In the genomic region with DNA sequence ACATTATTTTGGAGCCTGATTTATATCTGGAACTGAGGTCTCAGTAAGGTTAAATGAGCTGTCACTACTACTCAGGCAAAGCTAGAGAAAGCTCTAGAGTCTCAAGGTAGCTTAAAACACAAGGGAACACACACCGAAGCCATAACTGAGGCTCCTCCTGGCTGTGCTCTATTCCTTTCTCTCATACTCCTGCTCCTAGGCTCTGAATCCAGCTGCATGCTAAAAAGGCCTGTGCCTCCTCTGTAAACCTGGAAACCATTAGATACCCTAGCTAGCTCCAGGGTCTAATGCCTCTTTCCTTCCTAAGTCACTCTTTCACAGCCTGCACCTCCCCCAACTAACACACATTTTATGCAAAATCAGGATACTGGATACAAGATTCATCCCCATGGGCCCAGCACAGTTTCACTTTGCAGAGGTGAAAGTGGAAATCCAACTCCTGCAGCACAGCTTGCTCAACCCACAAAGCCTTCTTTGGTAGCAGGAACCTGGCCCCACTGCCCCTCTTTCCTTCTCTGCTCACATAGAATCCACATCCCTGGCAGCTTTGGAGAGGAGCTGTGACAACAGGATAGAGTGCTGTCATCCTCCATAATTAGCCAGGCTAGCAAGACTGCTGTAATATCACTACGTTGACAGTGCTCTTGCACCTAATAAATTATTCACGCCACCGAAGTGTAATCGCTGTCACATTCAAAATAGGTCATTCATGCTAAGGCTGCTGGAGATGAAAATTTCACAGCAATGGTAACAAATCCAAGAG, we compare ENCODE assay signal across 1 cellular context.
TF ChIP-seq lines count a peak whose summit lies in the region.

No MANE protein-coding gene starts in this region.

TF ChIP-seq in GM12878, 131 proteins besides CTCF, POLR2A, EP300 and RAD21:
- TF ChIP-seq, protein P1, sequence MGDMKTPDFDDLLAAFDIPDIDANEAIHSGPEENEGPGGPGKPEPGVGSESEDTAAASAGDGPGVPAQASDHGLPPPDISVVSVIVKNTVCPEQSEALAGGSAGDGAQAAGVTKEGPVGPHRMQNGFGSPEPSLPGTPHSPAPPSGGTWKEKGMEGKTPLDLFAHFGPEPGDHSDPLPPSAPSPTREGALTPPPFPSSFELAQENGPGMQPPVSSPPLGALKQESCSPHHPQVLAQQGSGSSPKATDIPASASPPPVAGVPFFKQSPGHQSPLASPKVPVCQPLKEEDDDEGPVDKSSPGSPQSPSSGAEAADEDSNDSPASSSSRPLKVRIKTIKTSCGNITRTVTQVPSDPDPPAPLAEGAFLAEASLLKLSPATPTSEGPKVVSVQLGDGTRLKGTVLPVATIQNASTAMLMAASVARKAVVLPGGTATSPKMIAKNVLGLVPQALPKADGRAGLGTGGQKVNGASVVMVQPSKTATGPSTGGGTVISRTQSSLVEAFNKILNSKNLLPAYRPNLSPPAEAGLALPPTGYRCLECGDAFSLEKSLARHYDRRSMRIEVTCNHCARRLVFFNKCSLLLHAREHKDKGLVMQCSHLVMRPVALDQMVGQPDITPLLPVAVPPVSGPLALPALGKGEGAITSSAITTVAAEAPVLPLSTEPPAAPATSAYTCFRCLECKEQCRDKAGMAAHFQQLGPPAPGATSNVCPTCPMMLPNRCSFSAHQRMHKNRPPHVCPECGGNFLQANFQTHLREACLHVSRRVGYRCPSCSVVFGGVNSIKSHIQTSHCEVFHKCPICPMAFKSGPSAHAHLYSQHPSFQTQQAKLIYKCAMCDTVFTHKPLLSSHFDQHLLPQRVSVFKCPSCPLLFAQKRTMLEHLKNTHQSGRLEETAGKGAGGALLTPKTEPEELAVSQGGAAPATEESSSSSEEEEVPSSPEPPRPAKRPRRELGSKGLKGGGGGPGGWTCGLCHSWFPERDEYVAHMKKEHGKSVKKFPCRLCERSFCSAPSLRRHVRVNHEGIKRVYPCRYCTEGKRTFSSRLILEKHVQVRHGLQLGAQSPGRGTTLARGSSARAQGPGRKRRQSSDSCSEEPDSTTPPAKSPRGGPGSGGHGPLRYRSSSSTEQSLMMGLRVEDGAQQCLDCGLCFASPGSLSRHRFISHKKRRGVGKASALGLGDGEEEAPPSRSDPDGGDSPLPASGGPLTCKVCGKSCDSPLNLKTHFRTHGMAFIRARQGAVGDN (IDR thresholded peaks at IDR 0.05), result no peak
- TF ChIP-seq EED (IDR thresholded peaks at IDR 0.05; ENCODE audit: low read depth), result peak; percentile 31; the same call in 1 of the 2 replicates
- TF ChIP-seq, protein P2, sequence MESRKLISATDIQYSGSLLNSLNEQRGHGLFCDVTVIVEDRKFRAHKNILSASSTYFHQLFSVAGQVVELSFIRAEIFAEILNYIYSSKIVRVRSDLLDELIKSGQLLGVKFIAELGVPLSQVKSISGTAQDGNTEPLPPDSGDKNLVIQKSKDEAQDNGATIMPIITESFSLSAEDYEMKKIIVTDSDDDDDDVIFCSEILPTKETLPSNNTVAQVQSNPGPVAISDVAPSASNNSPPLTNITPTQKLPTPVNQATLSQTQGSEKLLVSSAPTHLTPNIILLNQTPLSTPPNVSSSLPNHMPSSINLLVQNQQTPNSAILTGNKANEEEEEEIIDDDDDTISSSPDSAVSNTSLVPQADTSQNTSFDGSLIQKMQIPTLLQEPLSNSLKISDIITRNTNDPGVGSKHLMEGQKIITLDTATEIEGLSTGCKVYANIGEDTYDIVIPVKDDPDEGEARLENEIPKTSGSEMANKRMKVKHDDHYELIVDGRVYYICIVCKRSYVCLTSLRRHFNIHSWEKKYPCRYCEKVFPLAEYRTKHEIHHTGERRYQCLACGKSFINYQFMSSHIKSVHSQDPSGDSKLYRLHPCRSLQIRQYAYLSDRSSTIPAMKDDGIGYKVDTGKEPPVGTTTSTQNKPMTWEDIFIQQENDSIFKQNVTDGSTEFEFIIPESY (IDR thresholded peaks at IDR 0.05), result no peak
